ENCODE assay signal across 15 cellular contexts in genomic region chr6:21144928-21145327, GRCh38.
A peak's percentile ranks its signal among the peaks of the same experiment; 100 is the strongest.
DNase-seq lines count a peak whose midpoint lies in the region; ATAC-seq and TF ChIP-seq lines count a peak whose summit lies in the region.
"Had no signal": no experiment of that assay in that cellular context is flagged by ENCODE, and none has a peak within 500 bp of the region (broad histone marks: within the 10 kb centered on the region; RNA-seq: fewer than 3 reads in every experiment).

No MANE protein-coding gene starts in this region.

- no peak overlapping the region for H3K9ac ChIP-seq in SK-N-SH
- H3K9ac ChIP-seq in neural progenitor cell, result no peak overlapping the region
- H3K9ac ChIP-seq: BLaER1, GM23248 had no signal

- no peaks in the 10 kb centered on the region for H3K9me3 Mint-ChIP-seq in central memory CD8-positive, alpha-beta T cell
- no peaks in the 10 kb centered on the region for H3K9me3 Mint-ChIP-seq in activated T-helper 1 cell treated with anti-CD3 and anti-CD28 coated beads, Interleukin-12 subunit alpha, Interleukin-12 subunit beta, Interleukin-2, Interleukin-4 antibody, amounts not matched to agents 30 ng/mL and 10 ng/mL and 1 ng/mL, durations not matched to agents 14 hours and 24 hours and 36 hours
- peaks cover 5% of the 10 kb centered on the region for H3K9me3 Mint-ChIP-seq in neural progenitor cell
- H3K9me3 Mint-ChIP-seq: CD8-positive, alpha-beta memory T cell had no signal

- no peak for TF ChIP-seq RAD21 in SK-N-SH (IDR thresholded peaks at IDR 0.05; ENCODE audit: low read length)

- no peak for TF ChIP-seq CTCF in SK-N-SH (IDR thresholded peaks at IDR 0.05)
- no peak for TF ChIP-seq CTCF in neural progenitor cell (IDR thresholded peaks at IDR 0.05)
- no peak for TF ChIP-seq CTCF in RWPE1 (conservative IDR thresholded peaks at IDR 0.05; ENCODE audit: low read depth)

- H3K4me3 ChIP-seq in SK-N-SH (ENCODE audit: low read depth in 2 of 2, low read length in 1 of 2) (no peak overlapping the region), neural progenitor cell (no peak overlapping the region)
- H3K4me3 ChIP-seq: BLaER1, GM23248 had no signal

- no peak overlapping the region for H3K4me3 Mint-ChIP-seq in central memory CD8-positive, alpha-beta T cell
- H3K4me3 Mint-ChIP-seq in activated T-helper 1 cell treated with anti-CD3 and anti-CD28 coated beads, Interleukin-12 subunit alpha, Interleukin-12 subunit beta, Interleukin-2, Interleukin-4 antibody, amounts not matched to agents 30 ng/mL and 10 ng/mL and 1 ng/mL, durations not matched to agents 14 hours and 24 hours and 36 hours, result no peak overlapping the region
- H3K4me3 Mint-ChIP-seq in neural progenitor cell, result no peak overlapping the region

- POLR2A ChIA-PET in SK-N-SH (lab: Yijun Ruan, JAX), result no interaction called here
- POLR2A ChIA-PET in RWPE1 (lab: Yijun Ruan, JAX; ENCODE audit: low non-redundant PET), result no interaction called here

- no peaks in the 10 kb centered on the region for H3K27me3 Mint-ChIP-seq in central memory CD8-positive, alpha-beta T cell
- H3K27me3 Mint-ChIP-seq in activated T-helper 1 cell treated with anti-CD3 and anti-CD28 coated beads, Interleukin-12 subunit alpha, Interleukin-12 subunit beta, Interleukin-2, Interleukin-4 antibody, amounts not matched to agents 30 ng/mL and 10 ng/mL and 1 ng/mL, durations not matched to agents 14 hours and 24 hours and 36 hours (ENCODE audit: insufficient read depth), result no peaks in the 10 kb centered on the region
- H3K27me3 Mint-ChIP-seq in neural progenitor cell (ENCODE audit: insufficient read depth, low read depth), result peaks cover 4% of the 10 kb centered on the region

- H3K4me1 Mint-ChIP-seq in central memory CD8-positive, alpha-beta T cell, result no peaks in the 10 kb centered on the region
- no peaks in the 10 kb centered on the region for H3K4me1 Mint-ChIP-seq in activated T-helper 1 cell treated with anti-CD3 and anti-CD28 coated beads, Interleukin-12 subunit alpha, Interleukin-12 subunit beta, Interleukin-2, Interleukin-4 antibody, amounts not matched to agents 30 ng/mL and 10 ng/mL and 1 ng/mL, durations not matched to agents 14 hours and 24 hours and 36 hours (ENCODE audit: low read depth)
- peaks cover 34% of the 10 kb centered on the region for H3K4me1 Mint-ChIP-seq in neural progenitor cell
- H3K4me1 Mint-ChIP-seq: CD8-positive, alpha-beta memory T cell had no signal

- H3K9me2 ChIP-seq in SK-N-SH, result no peaks in the 10 kb centered on the region

- H3F3A ChIP-seq in SK-N-SH (replicated peaks; ENCODE audit: insufficient read depth) (no peaks in the 10 kb centered on the region), neural progenitor cell (ENCODE audit: low read depth) (no peaks in the 10 kb centered on the region)

- H3K4me1 ChIP-seq in SK-N-SH (ENCODE audit: control insufficient read depth in 1 of 2, insufficient read depth in 2 of 2, low read depth in 1 of 2, low read length in 1 of 2), result peaks cover 0 to 15% of the 10 kb centered on the region in 2 experiments; a peak in 3 of 4 replicates
- peaks cover 6% of the 10 kb centered on the region for H3K4me1 ChIP-seq in neural progenitor cell

- H4K20me1 ChIP-seq in SK-N-SH (ENCODE audit: insufficient read depth), result no peaks in the 10 kb centered on the region
- no peaks in the 10 kb centered on the region for H4K20me1 ChIP-seq in neural progenitor cell (ENCODE audit: low read depth)
- H4K20me1 ChIP-seq: BLaER1 had no signal

- H3K27me3 ChIP-seq in SK-N-SH (ENCODE audit: insufficient read depth) (no peaks in the 10 kb centered on the region), neural progenitor cell (no peaks in the 10 kb centered on the region)
- H3K27me3 ChIP-seq: BLaER1 had no signal

- intact Hi-C loops in activated T-helper 1 cell treated with anti-CD3 and anti-CD28 coated beads, Interleukin-12 subunit alpha, Interleukin-12 subunit beta, Interleukin-2, Interleukin-4 antibody, amounts not matched to agents 30 ng/mL and 10 ng/mL and 1 ng/mL, durations not matched to agents 14 hours and 24 hours and 36 hours (cut with micrococcal nuclease), result no loop called here

- H2AFZ ChIP-seq in SK-N-SH (ENCODE audit: low read depth) (no peak overlapping the region), neural progenitor cell (replicated peaks) (no peak overlapping the region)
- H2AFZ ChIP-seq: GM23248 had no signal

- H3K27ac ChIP-seq in SK-N-SH (ENCODE audit: low read depth in 2 of 2, low read length in 1 of 2), result peak overlapping the region in 1 of 2 experiments; percentile 64; a peak in 2 of 4 replicates
- no peak overlapping the region for H3K27ac ChIP-seq in neural progenitor cell
- no peak overlapping the region for H3K27ac ChIP-seq in RWPE1
- H3K27ac ChIP-seq: 22Rv1, BLaER1, GM23248 had no signal

- H3K4me2 ChIP-seq in SK-N-SH (no peak overlapping the region), neural progenitor cell (no peak overlapping the region)
- H3K4me2 ChIP-seq: BLaER1 had no signal

- H3K36me3 ChIP-seq in SK-N-SH (replicated peaks in 1 of 2; ENCODE audit: control insufficient read depth in 1 of 2, insufficient read depth in 2 of 2, low read length in 1 of 2), result no peaks in the 10 kb centered on the region
- H3K36me3 ChIP-seq in neural progenitor cell, result no peaks in the 10 kb centered on the region
- H3K36me3 ChIP-seq: BLaER1 had no signal

- DNase-seq in SK-N-SH, result peak; percentile 30
- DNase-seq in central memory CD8-positive, alpha-beta T cell (ENCODE audit: low spot score in 2 of 2), result no peak
- peak; percentile 52 for DNase-seq in left kidney (ENCODE audit: low read depth, low spot score)
- DNase-seq in activated T-helper 1 cell treated with anti-CD3 and anti-CD28 coated beads, Interleukin-12 subunit alpha, Interleukin-12 subunit beta, Interleukin-2, Interleukin-4 antibody, amounts not matched to agents 30 ng/mL and 10 ng/mL and 1 ng/mL, durations not matched to agents 14 hours and 24 hours and 36 hours (ENCODE audit: low spot score), result no peak
- DNase-seq in neural progenitor cell (ENCODE audit: low spot score), result no peak
- no peak for DNase-seq in RWPE1 (ENCODE audit: low spot score)
- DNase-seq: AML-193; CD8-positive, alpha-beta memory T cell; DMS53; GF-D8; GM23248 had no signal

- no peaks in the 10 kb centered on the region for H3K9me3 ChIP-seq in SK-N-SH
- no peaks in the 10 kb centered on the region for H3K9me3 ChIP-seq in neural progenitor cell (ENCODE audit: low read depth)

- CTCF ChIA-PET in SK-N-SH (lab: Yijun Ruan, JAX) (interaction anchor here (1.4 kb wide), 1 partner anchor 445 kb away, joined by 4 read pairs; no protein-coding TSS in a partner anchor), RWPE1 (lab: Yijun Ruan, JAX) (interaction anchor here (0.6 kb wide), 1 partner anchor 104 kb away, joined by 5 read pairs; no protein-coding TSS in a partner anchor)

- WGBS in SK-N-SH (ENCODE audit: low lambda C conversion rate), result 83% methylated on average over 2 of the region's 2 CpGs

- H3K79me2 ChIP-seq in SK-N-SH (ENCODE audit: insufficient read depth), result no peaks in the 10 kb centered on the region
- H3K79me2 ChIP-seq in neural progenitor cell (ENCODE audit: low read depth), result no peaks in the 10 kb centered on the region

- ATAC-seq in SK-N-SH treated with all-trans-retinoic acid at 6 μM for 48 hours, result no peak
- no peak for ATAC-seq in central memory CD8-positive, alpha-beta T cell (replicated peaks; ENCODE audit: extremely low read depth, poor library complexity, severe bottlenecking)
- no peak for ATAC-seq in GM18861 (IDR thresholded peaks at IDR 0.05; ENCODE audit: unreplicated experiment)

- peak in 1 of 2 experiments; percentile 34; a peak in 1 of 4 replicates for TF ChIP-seq EP300 in SK-N-SH (IDR thresholded peaks at IDR 0.05; ENCODE audit: borderline replicate concordance in 1 of 2, low read depth in 1 of 2, low read length in 1 of 2)

- peaks cover 4% of the 10 kb centered on the region for H3K36me3 Mint-ChIP-seq in central memory CD8-positive, alpha-beta T cell (ENCODE audit: insufficient read depth)
- peaks cover 3% of the 10 kb centered on the region for H3K36me3 Mint-ChIP-seq in activated T-helper 1 cell treated with anti-CD3 and anti-CD28 coated beads, Interleukin-12 subunit alpha, Interleukin-12 subunit beta, Interleukin-2, Interleukin-4 antibody, amounts not matched to agents 30 ng/mL and 10 ng/mL and 1 ng/mL, durations not matched to agents 14 hours and 24 hours and 36 hours (ENCODE audit: low read depth)
- peaks cover 8% of the 10 kb centered on the region for H3K36me3 Mint-ChIP-seq in neural progenitor cell

- H3K27ac Mint-ChIP-seq in central memory CD8-positive, alpha-beta T cell (ENCODE audit: low read depth), result peak overlapping the region; percentile 35
- H3K27ac Mint-ChIP-seq in activated T-helper 1 cell treated with anti-CD3 and anti-CD28 coated beads, Interleukin-12 subunit alpha, Interleukin-12 subunit beta, Interleukin-2, Interleukin-4 antibody, amounts not matched to agents 30 ng/mL and 10 ng/mL and 1 ng/mL, durations not matched to agents 14 hours and 24 hours and 36 hours, result no peak overlapping the region
- no peak overlapping the region for H3K27ac Mint-ChIP-seq in neural progenitor cell

TF ChIP-seq in SK-N-SH, 30 proteins besides CTCF, POLR2A, EP300 and RAD21 (continues in another document):
- TF ChIP-seq USF1 (IDR thresholded peaks at IDR 0.05; ENCODE audit: borderline replicate concordance, low read depth) (no peak), FOXJ3 (CRISPR knock-in tag; IDR thresholded peaks at IDR 0.05) (no peak), FOSL2 (IDR thresholded peaks at IDR 0.05; ENCODE audit: borderline replicate concordance, low read depth) (no peak), NRF1 (IDR thresholded peaks at IDR 0.05; ENCODE audit: low read depth, low read length) (no peak), ELF1 (IDR thresholded peaks at IDR 0.05) (no peak)

Comparison
In these comparisons a context has a peak if more than half of its experiments do, and no peak if none do; other contexts are left out.
1. DNase-seq: peak in SK-N-SH (single experiment) and left kidney (single experiment); none in central memory CD8-positive, alpha-beta T cell (0 of 2), activated T-helper 1 cell treated with anti-CD3 and anti-CD28 coated beads, Interleukin-12 subunit alpha, Interleukin-12 subunit beta, Interleukin-2, Interleukin-4 antibody, amounts not matched to agents 30 ng/mL and 10 ng/mL and 1 ng/mL, durations not matched to agents 14 hours and 24 hours and 36 hours (single experiment), neural progenitor cell (single experiment) and RWPE1 (single experiment).